17 cellular contexts compared by ENCODE assay signal in genomic region chr1:22245100-22245650, GRCh38.
A peak's percentile ranks its signal among the peaks of the same experiment; 100 is the strongest.
DNase-seq lines count a peak whose midpoint lies in the region; ATAC-seq, FAIRE-seq and TF ChIP-seq lines count a peak whose summit lies in the region.
"Had no signal": no experiment of that assay in that cellular context is flagged by ENCODE, and none has a peak within 500 bp of the region (broad histone marks: within the 10 kb centered on the region; RNA-seq: fewer than 3 reads in every experiment).

No MANE protein-coding gene starts in this region.

- intact Hi-C loops in HepG2 (cut with micrococcal nuclease; ENCODE audit: unreplicated experiment), result no loop called here
- intact Hi-C loops in right lobe of liver (cut with DNase I), result no loop called here
- intact Hi-C loops in esophagus squamous epithelium (cut with DNase I), result no loop called here

- FAIRE-seq in HepG2 (lab: Jason Lieb, UNC), result no peak
- FAIRE-seq: D721Med, GM12892 had no signal

- in situ Hi-C loops in HepG2 (cut with HindIII; ENCODE audit: extremely low pct_ligation_motif_present, low pct_unique_long_range_greater_than_20kb), result no loop called here

- H4K20me1 ChIP-seq in HepG2 (ENCODE audit: insufficient read depth, low read length), result no peaks in the 10 kb centered on the region
- peaks cover 32% of the 10 kb centered on the region for H4K20me1 ChIP-seq in neural progenitor cell (ENCODE audit: low read depth)

- no peak overlapping the region for H3K4me3 Mint-ChIP-seq in neural progenitor cell
- H3K4me3 Mint-ChIP-seq: CD14-positive monocyte; CD8-positive, alpha-beta T cell had no signal

- no peak for TF ChIP-seq POLR2A in HepG2 (IDR thresholded peaks at IDR 0.05; ENCODE audit: insufficient read depth in 1 of 2, low read depth in 2 of 2, low read length in 2 of 2)
- TF ChIP-seq POLR2A in right lobe of liver (IDR thresholded peaks at IDR 0.05), result no peak
- TF ChIP-seq POLR2A in esophagus squamous epithelium (IDR thresholded peaks at IDR 0.05), result no peak

- WGBS in HepG2 (ENCODE audit: low lambda C conversion rate), result no CpG with 5 or more reads among the region's 9 CpGs
- 53% methylated on average over 6 of the region's 9 CpGs for WGBS in right lobe of liver (ENCODE audit: insufficient coverage, low coverage, low lambda C conversion rate, missing lambda C conversion rate)
- 73 to 74% methylated on average over 9 of the region's 9 CpGs for WGBS in ectodermal cell, 2 experiments
- 40 to 79% methylated on average over 1 to 3 of the region's 9 CpGs for WGBS in esophagus squamous epithelium, 2 donors

- H3K79me2 ChIP-seq in HepG2 (ENCODE audit: insufficient read depth, low read length), result no peaks in the 10 kb centered on the region
- no peaks in the 10 kb centered on the region for H3K79me2 ChIP-seq in neural progenitor cell (ENCODE audit: low read depth)

- H3K27me3 Mint-ChIP-seq in neural progenitor cell (ENCODE audit: insufficient read depth, low read depth), result peaks cover 27% of the 10 kb centered on the region

- peak overlapping the region; percentile 42 for H3K27ac Mint-ChIP-seq in neural progenitor cell
- H3K27ac Mint-ChIP-seq: CD14-positive monocyte; CD8-positive, alpha-beta T cell had no signal

- H3F3A ChIP-seq in neural progenitor cell (ENCODE audit: low read depth), result peaks cover 11% of the 10 kb centered on the region

- no peak overlapping the region for H3K4me3 ChIP-seq in HepG2 (replicated peaks in 1 of 3; ENCODE audit: insufficient read depth in 1 of 3, low read depth in 2 of 3, low read length in 3 of 3)
- no peak overlapping the region for H3K4me3 ChIP-seq in right lobe of liver
- H3K4me3 ChIP-seq in ectodermal cell (ENCODE audit: insufficient read depth, low read depth, low read length), result no peak overlapping the region
- H3K4me3 ChIP-seq in neural progenitor cell, result no peak overlapping the region
- no peak overlapping the region for H3K4me3 ChIP-seq in esophagus squamous epithelium

- H3K27me3 ChIP-seq in HepG2 (ENCODE audit: control insufficient read depth in 1 of 2, insufficient read depth in 2 of 2, low read length in 2 of 2) (peaks cover 6 to 39% of the 10 kb centered on the region in 2 experiments; a peak in 4 of 5 replicates), right lobe of liver (peaks cover 0 to 15% of the 10 kb centered on the region in 2 donors), ectodermal cell (ENCODE audit: control insufficient read depth, insufficient read depth, low read length, poor library complexity, severe bottlenecking) (peaks cover 12% of the 10 kb centered on the region), neural progenitor cell (peaks cover 94% of the 10 kb centered on the region), esophagus squamous epithelium (peaks cover 0 to 46% (median 0%) of the 10 kb centered on the region in 4 donors)

- no peak for TF ChIP-seq EP300 in HepG2 (IDR thresholded peaks at IDR 0.05; ENCODE audit: low read depth in 2 of 2, low read length in 2 of 2)
- TF ChIP-seq EP300 in HepG2 (CRISPR knock-in tag; IDR thresholded peaks at IDR 0.05; ENCODE audit: borderline replicate concordance), result no peak

- no peak overlapping the region for H2AFZ ChIP-seq in HepG2 (ENCODE audit: low read length)
- no peak overlapping the region for H2AFZ ChIP-seq in neural progenitor cell (replicated peaks)

- BruUV-seq in HepG2 (replicated peaks; lab: Mats Ljungman, UMichigan), result no TSS peak

- TF ChIP-seq RAD21 in HepG2 (CRISPR knock-in tag; IDR thresholded peaks at IDR 0.05), result no peak

- DNase-seq in HepG2 (ENCODE audit: low spot score) (no peak), right lobe of liver (no peak), neural progenitor cell (ENCODE audit: low spot score) (no peak), esophagus squamous epithelium (lab: John Stamatoyannopoulos, UW) (no peak), putamen (ENCODE audit: low spot score) (no peak), T1000 (lab: John Stamatoyannopoulos, UW) (no peak)
- DNase-seq: CD8-positive, alpha-beta T cell; COR-L47; DMS153; DMS79 treated with DMSO at 0.1 percent for 48 hours; EL; GDM1 had no signal

- H3K9me3 ChIP-seq in HepG2 (ENCODE audit: low read length) (no peaks in the 10 kb centered on the region), right lobe of liver (no peaks in the 10 kb centered on the region), ectodermal cell (ENCODE audit: control insufficient read depth, low read length) (no peaks in the 10 kb centered on the region), neural progenitor cell (ENCODE audit: low read depth) (no peaks in the 10 kb centered on the region), esophagus squamous epithelium (no peaks in the 10 kb centered on the region)

- no peak overlapping the region for H3K27ac ChIP-seq in HepG2 (ENCODE audit: extremely low read length, insufficient read depth, low read length)
- no peak overlapping the region for H3K27ac ChIP-seq in right lobe of liver
- peak overlapping the region; percentile 16 for H3K27ac ChIP-seq in ectodermal cell (ENCODE audit: insufficient read depth, low read depth, low read length, poor library complexity, severe bottlenecking)
- no peak overlapping the region for H3K27ac ChIP-seq in neural progenitor cell
- no peak overlapping the region for H3K27ac ChIP-seq in esophagus squamous epithelium
- H3K27ac ChIP-seq: 22Rv1 had no signal

- no peaks in the 10 kb centered on the region for H3K36me3 Mint-ChIP-seq in neural progenitor cell
- H3K36me3 Mint-ChIP-seq: CD14-positive monocyte; CD8-positive, alpha-beta T cell had no signal

- H3K9me3 Mint-ChIP-seq in neural progenitor cell, result peaks cover 2% of the 10 kb centered on the region
- H3K9me3 Mint-ChIP-seq: CD8-positive, alpha-beta T cell had no signal

- CTCF ChIA-PET in HepG2 (lab: Yijun Ruan, JAX; ENCODE audit: low intra/inter-chr PET ratio, low total read pairs), result no interaction called here

- H3K9ac ChIP-seq in HepG2 (ENCODE audit: insufficient read depth, low read depth, low read length), result no peak overlapping the region
- H3K9ac ChIP-seq in neural progenitor cell, result no peak overlapping the region

- no peak for ATAC-seq in HepG2
- ATAC-seq in right lobe of liver, result no peak
- ATAC-seq: CD8-positive, alpha-beta T cell had no signal

- no peaks in the 10 kb centered on the region for H3K4me1 ChIP-seq in HepG2 (ENCODE audit: insufficient read depth, low read length)
- H3K4me1 ChIP-seq in right lobe of liver, result no peaks in the 10 kb centered on the region
- peaks cover 21% of the 10 kb centered on the region for H3K4me1 ChIP-seq in ectodermal cell (ENCODE audit: control insufficient read depth, insufficient read depth, low read length)
- peaks cover 21% of the 10 kb centered on the region for H3K4me1 ChIP-seq in neural progenitor cell
- H3K4me1 ChIP-seq in esophagus squamous epithelium, result peaks cover 0 to 1% (median 0%) of the 10 kb centered on the region in 3 donors

- H3K36me3 ChIP-seq in HepG2 (replicated peaks in 1 of 2; ENCODE audit: control insufficient read depth in 1 of 2, insufficient read depth in 2 of 2, low read length in 2 of 2) (no peaks in the 10 kb centered on the region), right lobe of liver (no peaks in the 10 kb centered on the region), ectodermal cell (ENCODE audit: control insufficient read depth, insufficient read depth, low read length) (no peaks in the 10 kb centered on the region), neural progenitor cell (no peaks in the 10 kb centered on the region), esophagus squamous epithelium (no peaks in the 10 kb centered on the region)

- POLR2A ChIA-PET in HepG2 (lab: Yijun Ruan, JAX), result no interaction called here

- TF ChIP-seq CTCF in HepG2 (CRISPR knock-in tag; IDR thresholded peaks at IDR 0.05) (no peak), right lobe of liver (IDR thresholded peaks at IDR 0.05) (no peak), neural progenitor cell (IDR thresholded peaks at IDR 0.05) (no peak), esophagus squamous epithelium (IDR thresholded peaks at IDR 0.05) (no peak)

- peaks cover 67% of the 10 kb centered on the region for H3K4me1 Mint-ChIP-seq in neural progenitor cell
- H3K4me1 Mint-ChIP-seq: CD14-positive monocyte had no signal

- H3K4me2 ChIP-seq in HepG2 (ENCODE audit: low read depth, low read length) (no peak overlapping the region), neural progenitor cell (peak overlapping the region; percentile 58)

TF ChIP-seq in HepG2, 621 proteins besides CTCF, POLR2A, EP300 and RAD21:
- no peak for TF ChIP-seq ISL2 (CRISPR knock-in tag; IDR thresholded peaks at IDR 0.05)
- TF ChIP-seq ZNF768 (CRISPR knock-in tag; IDR thresholded peaks at IDR 0.05), result peak; percentile 59; the same call in 1 of the 2 replicates
- TF ChIP-seq SIN3A (IDR thresholded peaks at IDR 0.05; ENCODE audit: borderline replicate concordance, low read depth, low read length), result no peak
- no peak for TF ChIP-seq STAG1 (CRISPR knock-in tag; IDR thresholded peaks at IDR 0.05)
